Comparison of ENCODE assay signal across 10 cellular contexts in the genomic region with DNA sequence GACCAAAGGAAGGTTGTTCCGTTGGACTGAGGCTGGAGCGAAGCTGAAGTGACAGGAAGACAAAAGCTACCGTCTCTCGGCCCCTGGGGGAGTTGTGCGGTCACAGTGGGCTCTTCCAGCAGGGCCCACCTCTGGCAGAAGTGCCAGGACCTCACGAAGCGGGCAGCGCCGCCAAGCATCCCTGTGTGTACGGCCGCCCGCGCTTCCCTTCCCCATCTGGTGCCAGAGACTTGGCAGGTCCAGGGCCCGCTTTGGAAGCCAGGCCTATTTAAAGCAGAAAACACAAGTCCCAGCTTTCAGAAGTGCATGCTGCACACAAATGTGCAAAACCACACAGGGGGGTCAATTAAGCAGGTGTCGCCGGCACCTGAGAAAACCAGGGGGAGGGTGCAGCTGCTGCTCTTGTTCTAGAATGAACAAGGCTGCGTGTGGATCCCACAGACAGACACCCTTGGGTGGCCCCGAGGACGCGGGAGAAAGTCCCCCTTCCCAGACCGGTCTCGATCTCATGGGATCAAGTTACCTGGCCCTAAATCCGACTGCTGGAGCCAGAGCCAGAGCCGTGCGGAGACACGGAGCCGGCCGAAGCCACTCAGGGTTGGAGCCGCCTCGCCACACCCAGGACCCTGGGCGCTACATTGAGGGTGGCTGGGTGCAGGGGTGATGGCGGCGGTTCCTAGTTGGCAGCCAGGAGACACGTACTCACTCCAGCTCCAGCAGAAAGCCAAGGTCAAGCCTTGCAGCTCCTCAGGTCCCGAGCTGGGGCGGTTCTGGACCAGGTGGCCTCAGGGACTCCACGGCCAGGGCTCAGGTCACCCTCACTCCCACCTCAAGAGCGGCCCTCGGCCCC.
"Had no signal": no experiment of that assay in that cellular context is flagged by ENCODE, and none has a peak within 500 bp of the region (broad histone marks: within the 10 kb centered on the region; RNA-seq: fewer than 3 reads in every experiment).

No MANE protein-coding gene starts in this region.

- H3K27ac ChIP-seq: heart left ventricle, pancreas, VCaP had no signal

- H3K9me3 ChIP-seq: heart left ventricle, pancreas had no signal

- ATAC-seq: activated CD4-positive, alpha-beta T cell treated with anti-CD3 and anti-CD28 coated beads for 36 hours; heart left ventricle; left ventricle myocardium superior; pancreas; stimulated activated memory B cell treated with anti-CD40 and anti-IgM and Interleukin-4, amounts not matched to agents 10 μg/mL and 1 μg/mL and 100 μg/mL, for 72 hours had no signal

- DNase-seq: activated CD4-positive, alpha-beta T cell treated with anti-CD3 and anti-CD28 coated beads for 36 hours; activated naive CD8-positive, alpha-beta T cell treated with anti-CD3 and anti-CD28 coated beads for 36 hours; activated T-cell treated with anti-CD3 and anti-CD28 coated beads for 4 hours; left ventricle myocardium superior; mesendoderm had no signal

- H3K36me3 ChIP-seq: heart left ventricle, pancreas had no signal

- H3K27me3 ChIP-seq: pancreas had no signal

- H3K4me1 ChIP-seq: heart left ventricle, pancreas had no signal

- H3K4me3 ChIP-seq: heart left ventricle, pancreas, smooth muscle cell had no signal
